In the genomic region with DNA sequence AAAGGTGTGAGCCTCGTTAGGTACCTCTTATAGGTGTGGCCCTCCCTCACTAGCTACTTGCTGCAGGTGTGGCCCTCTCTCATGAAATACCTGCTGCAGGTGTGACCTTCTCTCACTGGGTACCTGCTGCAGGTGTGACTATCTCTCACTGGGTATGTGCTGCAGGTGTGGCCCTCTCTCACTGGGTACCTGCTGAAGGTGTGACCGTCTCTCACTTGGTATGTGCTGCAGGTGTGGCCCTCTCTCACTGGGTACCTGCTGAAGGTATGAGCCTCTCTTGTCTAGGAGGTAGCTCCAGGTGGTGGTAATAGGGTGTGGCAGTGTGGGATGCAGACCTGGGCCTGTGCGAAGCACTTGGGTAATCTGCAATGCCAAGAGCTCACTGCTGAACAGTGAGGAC, we compare ENCODE assay signal across 14 cellular contexts.
DNase-seq lines count a peak whose midpoint lies in the region; ATAC-seq and TF ChIP-seq lines count a peak whose summit lies in the region.
"Had no signal": no experiment of that assay in that cellular context is flagged by ENCODE, and none has a peak within 500 bp of the region (broad histone marks: within the 10 kb centered on the region; RNA-seq: fewer than 3 reads in every experiment).

No MANE protein-coding gene starts in this region.

- no peaks in the 10 kb centered on the region for H3K4me1 Mint-ChIP-seq in activated CD4-positive, alpha-beta T cell treated with anti-CD3 and anti-CD28 coated beads, Interleukin-2, amount 10 ng/mL, durations not matched to agents 24 days and 14 days
- H3K4me1 Mint-ChIP-seq in immature natural killer cell: no peaks in the 10 kb centered on the region
- H3K4me1 Mint-ChIP-seq: CD4-positive, CD25-positive, alpha-beta regulatory T cell had no signal

- peak; percentile 16 for DNase-seq in activated CD4-positive, alpha-beta T cell treated with anti-CD3 and anti-CD28 coated beads, Interleukin-2, amount 10 ng/mL, durations not matched to agents 24 days and 14 days
- DNase-seq in activated CD4-positive, alpha-beta T cell treated with anti-CD3 and anti-CD28 coated beads, Interleukin-2, amount 50 U/mL, for 48 hours: no peak
- DNase-seq in esophagus muscularis mucosa (ENCODE audit: extremely low spot score) (peak; percentile 62), mucosa of descending colon (no peak), pons (ENCODE audit: low spot score) (no peak), immature natural killer cell (no peak)
- DNase-seq: ACHN; CD4-positive, CD25-positive, alpha-beta regulatory T cell; DMS53; GM23248; H7 had no signal

- H3K36me3 ChIP-seq in esophagus muscularis mucosa: no peaks in the 10 kb centered on the region
- no peaks in the 10 kb centered on the region for H3K36me3 ChIP-seq in mucosa of descending colon (ENCODE audit: low read depth)
- H3K36me3 ChIP-seq: BLaER1 treated with 17β-estradiol and CSF1 and Interleukin-3, amounts not matched to agents 10 nM and 100 nM had no signal

- no peak overlapping the region for H3K27ac Mint-ChIP-seq in activated CD4-positive, alpha-beta T cell treated with anti-CD3 and anti-CD28 coated beads, Interleukin-2, amount 10 ng/mL, durations not matched to agents 24 days and 14 days
- no peak overlapping the region for H3K27ac Mint-ChIP-seq in immature natural killer cell

- TF ChIP-seq CTCF in esophagus muscularis mucosa (IDR thresholded peaks at IDR 0.05) (no peak), mucosa of descending colon (IDR thresholded peaks at IDR 0.05) (no peak)

- H3K4me3 Mint-ChIP-seq in activated CD4-positive, alpha-beta T cell treated with anti-CD3 and anti-CD28 coated beads, Interleukin-2, amount 10 ng/mL, durations not matched to agents 24 days and 14 days: no peak overlapping the region
- H3K4me3 Mint-ChIP-seq in immature natural killer cell: no peak overlapping the region
- H3K4me3 Mint-ChIP-seq: CD4-positive, CD25-positive, alpha-beta regulatory T cell had no signal

- no peak overlapping the region for H3K4me3 ChIP-seq in esophagus muscularis mucosa
- no peak overlapping the region for H3K4me3 ChIP-seq in mucosa of descending colon
- H3K4me3 ChIP-seq: BLaER1 treated with 17β-estradiol and CSF1 and Interleukin-3, amounts not matched to agents 10 nM and 100 nM; GM12878; GM23248 had no signal

- peaks cover 0 to 4% (median 0%) of the 10 kb centered on the region in 4 donors for H3K9me3 ChIP-seq in esophagus muscularis mucosa
- no peaks in the 10 kb centered on the region for H3K9me3 ChIP-seq in mucosa of descending colon

- H3K27me3 Mint-ChIP-seq in activated CD4-positive, alpha-beta T cell treated with anti-CD3 and anti-CD28 coated beads, Interleukin-2, amount 10 ng/mL, durations not matched to agents 24 days and 14 days: no peaks in the 10 kb centered on the region
- peaks cover 0 to 6% (median 2%) of the 10 kb centered on the region in 3 donors for H3K27me3 Mint-ChIP-seq in immature natural killer cell (ENCODE audit: low read depth in 3 of 3)
- H3K27me3 Mint-ChIP-seq: CD4-positive, CD25-positive, alpha-beta regulatory T cell had no signal

- no peak for TF ChIP-seq POLR2A in esophagus muscularis mucosa (IDR thresholded peaks at IDR 0.05; ENCODE audit: low read depth)

- H3K4me1 ChIP-seq in esophagus muscularis mucosa (no peaks in the 10 kb centered on the region), mucosa of descending colon (ENCODE audit: low read depth) (no peaks in the 10 kb centered on the region)

- no peaks in the 10 kb centered on the region for H3K36me3 Mint-ChIP-seq in activated CD4-positive, alpha-beta T cell treated with anti-CD3 and anti-CD28 coated beads, Interleukin-2, amount 10 ng/mL, durations not matched to agents 24 days and 14 days (ENCODE audit: low read depth)
- H3K36me3 Mint-ChIP-seq in immature natural killer cell: no peaks in the 10 kb centered on the region
- H3K36me3 Mint-ChIP-seq: CD4-positive, CD25-positive, alpha-beta regulatory T cell had no signal

- no peak overlapping the region for H3K27ac ChIP-seq in esophagus muscularis mucosa (replicated peaks in 1 of 4)
- H3K27ac ChIP-seq: BLaER1 treated with 17β-estradiol and CSF1 and Interleukin-3, amounts not matched to agents 10 nM and 100 nM; GM23248 had no signal

- peak; percentile 25 for ATAC-seq in mucosa of descending colon
- ATAC-seq in GM19455 (IDR thresholded peaks at IDR 0.05; ENCODE audit: unreplicated experiment): no peak
- ATAC-seq: GM12878 had no signal

- TF ChIP-seq EP300 in esophagus muscularis mucosa (IDR thresholded peaks at IDR 0.05): no peak

- intact Hi-C loops in activated CD4-positive, alpha-beta T cell treated with anti-CD3 and anti-CD28 coated beads, Interleukin-2, amount 10 ng/mL, durations not matched to agents 24 days and 14 days (cut with micrococcal nuclease): no loop called here
- intact Hi-C loops in esophagus muscularis mucosa (cut with DNase I): no loop called here
- intact Hi-C loops in mucosa of descending colon (cut with DNase I, micrococcal nuclease): no loop called here

- no peaks in the 10 kb centered on the region for H3K27me3 ChIP-seq in esophagus muscularis mucosa
- H3K27me3 ChIP-seq: BLaER1 treated with 17β-estradiol and CSF1 and Interleukin-3, amounts not matched to agents 10 nM and 100 nM had no signal

- no peaks in the 10 kb centered on the region for H3K9me3 Mint-ChIP-seq in activated CD4-positive, alpha-beta T cell treated with anti-CD3 and anti-CD28 coated beads, Interleukin-2, amount 10 ng/mL, durations not matched to agents 24 days and 14 days
- no peaks in the 10 kb centered on the region for H3K9me3 Mint-ChIP-seq in immature natural killer cell
- H3K9me3 Mint-ChIP-seq: CD4-positive, CD25-positive, alpha-beta regulatory T cell had no signal

- WGBS in esophagus muscularis mucosa: 92% methylated on average over 2 of the region's 3 CpGs

Comparison
In these comparisons a context has a peak if more than half of its experiments do, and no peak if none do; other contexts are left out.
1. DNase-seq: peak in activated CD4-positive, alpha-beta T cell treated with anti-CD3 and anti-CD28 coated beads, Interleukin-2, amount 10 ng/mL, durations not matched to agents 24 days and 14 days (single experiment) and esophagus muscularis mucosa (single experiment); none in activated CD4-positive, alpha-beta T cell treated with anti-CD3 and anti-CD28 coated beads, Interleukin-2, amount 50 U/mL, for 48 hours (0 of 2), mucosa of descending colon (0 of 3), pons (single experiment) and immature natural killer cell (0 of 3).